ENCODE assay signal across 25 cellular contexts in genomic region chr18:69308620-69309019, GRCh38.
"Had no signal": no experiment of that assay in that cellular context is flagged by ENCODE, and none has a peak within 500 bp of the region (broad histone marks: within the 10 kb centered on the region; RNA-seq: fewer than 3 reads in every experiment).

No MANE protein-coding gene starts in this region.

- ATAC-seq: effector memory CD8-positive, alpha-beta T cell; esophagus mucosa; gastrocnemius medialis; heart right ventricle; left cardiac atrium; left lung; left ventricle myocardium superior; lower lobe of right lung; mucosa of descending colon had no signal

- H3K4me3 ChIP-seq: colonic mucosa, esophagus squamous epithelium, gastrocnemius medialis, heart right ventricle, left lung, lower lobe of right lung, mucosa of descending colon had no signal

- H3K36me3 ChIP-seq: colonic mucosa, esophagus squamous epithelium, gastrocnemius medialis, heart right ventricle, left lung, lower lobe of right lung had no signal

- H3K9me3 ChIP-seq: colonic mucosa, esophagus squamous epithelium, gastrocnemius medialis, lower lobe of right lung, mucosa of descending colon had no signal

- H3K27ac ChIP-seq: colonic mucosa, epithelial cell of prostate, esophagus squamous epithelium, gastrocnemius medialis, heart right ventricle, left lung, lower lobe of right lung had no signal

- H3K27me3 ChIP-seq: colonic mucosa, esophagus squamous epithelium, gastrocnemius medialis, heart right ventricle, left lung had no signal

- FAIRE-seq: islet of Langerhans, keratinocyte had no signal

- DNase-seq: colonic mucosa; cortex of kidney; effector CD8-positive, alpha-beta T cell; effector memory CD8-positive, alpha-beta T cell; endodermal cell; erythroblast; esophagus squamous epithelium; foreskin fibroblast; foreskin melanocyte; gastrocnemius medialis; glutamatergic neuron; head of caudate nucleus; heart right ventricle; hippocampal formation; left cardiac atrium; left lung; left ventricle myocardium superior; lower lobe of right lung; mesenchymal stem cell; mucosa of descending colon; naive B cell had no signal

- H3K4me1 ChIP-seq: colonic mucosa, esophagus squamous epithelium, gastrocnemius medialis, heart right ventricle, left lung, lower lobe of right lung had no signal
